ENCODE assay signal across 8 cellular contexts in genomic region chr11:73271936-73272679, GRCh38. TPM values are rescaled to one million over a fixed set of nuclear protein-coding genes. Genes with fewer than 3 reads are reported as not detected.
A peak's percentile ranks its signal among the peaks of the same experiment; 100 is the strongest.
DNase-seq lines count a peak whose midpoint lies in the region; ATAC-seq, FAIRE-seq and TF ChIP-seq lines count a peak whose summit lies in the region.

P2RY6 (plus strand) TSS chr11:73272338; CDS start chr11:73296519, 24,181 bp downstream.

- H3K9me3 ChIP-seq in left lung (no peaks in the 10 kb centered on the region), small intestine (ENCODE audit: control insufficient read depth, low read depth) (no peaks in the 10 kb centered on the region)

- DNase-seq in DMS53 (lab: John Stamatoyannopoulos, UW), result peak; percentile 97
- DNase-seq in NB4 (ENCODE audit: low read depth), result peak; percentile 98
- peak; percentile 34 for DNase-seq in amniotic stem cell (lab: John Stamatoyannopoulos, UW)
- DNase-seq in left lung, result peak; percentile 71 to 82
- no peak for DNase-seq in Calu3
- no peak for DNase-seq in NCI-H1048 (lab: John Stamatoyannopoulos, UW)
- no peak for DNase-seq in small intestine

- H3K27me3 ChIP-seq in left lung, result no peaks in the 10 kb centered on the region
- no peaks in the 10 kb centered on the region for H3K27me3 ChIP-seq in small intestine (ENCODE audit: control insufficient read depth in 2 of 2, insufficient read depth in 2 of 2, low read length in 2 of 2)

- H3K4me3 Mint-ChIP-seq in Calu3 (ENCODE audit: low read depth, unreplicated experiment), result no peak within 1 kb of the TSS

- CTCF ChIA-PET in Calu3 (lab: Charles Lee), result no interaction called here

- TF ChIP-seq CTCF in NB4 (IDR thresholded peaks at IDR 0.05; ENCODE audit: low read depth, low read length) (peak; percentile 8), left lung (IDR thresholded peaks at IDR 0.05) (no peak), Calu3 (IDR thresholded peaks at IDR 0.05; ENCODE audit: unreplicated experiment) (no peak)

- no peak within 1 kb of the TSS for H3K27ac Mint-ChIP-seq in Calu3 (ENCODE audit: unreplicated experiment)

- TF ChIP-seq POLR2A in NB4 (IDR thresholded peaks at IDR 0.05; ENCODE audit: extremely low read depth, insufficient read length), result no peak

- ATAC-seq in left lung (peak; percentile 56), HG02588 (IDR thresholded peaks at IDR 0.05; ENCODE audit: unreplicated experiment) (no peak)

- WGBS in small intestine, 3 donors, result 81 to 84% (median 83%) methylated on average over 16 to 17 of the region's 17 CpGs

- H3K4me1 ChIP-seq in left lung, result peaks cover 12 to 60% of the 10 kb centered on the region in 2 donors
- peaks cover 5 to 19% of the 10 kb centered on the region in 2 donors for H3K4me1 ChIP-seq in small intestine (ENCODE audit: control insufficient read depth in 2 of 2, insufficient read depth in 1 of 2, low read depth in 1 of 2, low read length in 1 of 2)

- peaks cover 9% of the 10 kb centered on the region for H3K4me1 Mint-ChIP-seq in Calu3 (ENCODE audit: low read depth, unreplicated experiment)

- H3K27me3 Mint-ChIP-seq in Calu3 (ENCODE audit: unreplicated experiment), result peaks cover 31% of the 10 kb centered on the region

- FAIRE-seq in small intestine (lab: Jason Lieb, UNC), result no peak

- intact Hi-C loops in left lung (cut with DNase I), result no loop called here
- intact Hi-C loops in Calu3 (cut with micrococcal nuclease; ENCODE audit: unreplicated experiment), result no loop called here

- no peaks in the 10 kb centered on the region for H3K9me3 Mint-ChIP-seq in Calu3 (ENCODE audit: low read depth, unreplicated experiment)

- H3K4me3 ChIP-seq in NB4 (ENCODE audit: low read depth, low read length), result peak within 1 kb of the TSS; percentile 70
- H3K4me3 ChIP-seq in left lung, result peak within 1 kb of the TSS in 1 of 2 donors; percentile 30
- no peak within 1 kb of the TSS for H3K4me3 ChIP-seq in small intestine (ENCODE audit: low read depth in 1 of 2, low read length in 2 of 2)

- H3K36me3 Mint-ChIP-seq in Calu3 (ENCODE audit: insufficient read depth, unreplicated experiment), result no peaks in the 10 kb centered on the region

- H3K36me3 ChIP-seq in left lung (no peaks in the 10 kb centered on the region), small intestine (ENCODE audit: control insufficient read depth in 2 of 2, insufficient read depth in 2 of 2, low read length in 2 of 2) (no peaks in the 10 kb centered on the region)

- H3K27ac ChIP-seq in left lung, result peak within 1 kb of the TSS in 1 of 2 donors; percentile 49
- peak within 1 kb of the TSS in 1 of 2 donors; percentile 47 for H3K27ac ChIP-seq in small intestine (ENCODE audit: low read depth in 1 of 2, low read length in 1 of 2)

- BruUV-seq in Calu3 (replicated peaks; lab: Mats Ljungman, UMichigan), result no TSS peak

RNA-seq across cellular contexts. Expression of gene P2RY6, which starts in this region (rescaled TPM):
- total RNA-seq in left lung (1 to 10 TPM; 2.2 to 4.8 TPM), Calu3 (2022) (0.42 TPM in 1 of 2 replicates, not detected in the other)
- 1 to 10 TPM in 2 of 3 donors, under 1 TPM in 1; 0.67 to 4.3 (median 1.9) TPM for polyA plus RNA-seq in small intestine

Comparison
In these comparisons a context has a peak if more than half of its experiments do, and no peak if none do; other contexts are left out.
1. DNase-seq: peak in DMS53 (single experiment), NB4 (single experiment), amniotic stem cell (single experiment) and left lung (2 of 2); none in Calu3 (single experiment), NCI-H1048 (single experiment) and small intestine (single experiment).